In genomic region chr10:116272497-116273221, GRCh38 we compare ENCODE assay signal across 8 cellular contexts. TPM values are rescaled to one million over a fixed set of nuclear protein-coding genes. Genes with fewer than 3 reads are reported as not detected.
DNase-seq lines count a peak whose midpoint lies in the region; ATAC-seq and TF ChIP-seq lines count a peak whose summit lies in the region.

GFRA1 (minus strand) TSS chr10:116273206; CDS start chr10:116272029, 1,177 bp downstream.

- intact Hi-C loops in posterior cingulate gyrus (cut with DNase I) = no loop called here

- no peaks in the 10 kb centered on the region for H3K79me2 ChIP-seq in SK-N-SH (ENCODE audit: insufficient read depth)

- peak within 1 kb of the TSS; percentile 99 for H3K4me3 Mint-ChIP-seq in glutamatergic neuron (ENCODE audit: unreplicated experiment)

- H3K4me1 ChIP-seq in SK-N-SH (ENCODE audit: control insufficient read depth in 1 of 2, insufficient read depth in 2 of 2, low read depth in 1 of 2, low read length in 1 of 2) = peaks cover 4 to 22% of the 10 kb centered on the region in 2 experiments; a peak in 1 of 4 replicates

- POLR2A ChIA-PET in SK-N-SH (lab: Yijun Ruan, JAX) = no interaction called here

- TF ChIP-seq EP300 in SK-N-SH (IDR thresholded peaks at IDR 0.05; ENCODE audit: borderline replicate concordance in 1 of 2, low read depth in 1 of 2, low read length in 1 of 2) = no peak

- TF ChIP-seq CTCF in SK-N-SH (IDR thresholded peaks at IDR 0.05) (no peak), glutamatergic neuron (IDR thresholded peaks at IDR 0.05; ENCODE audit: partially characterized antibody, unreplicated experiment) (peak; percentile 56)

- H3K36me3 Mint-ChIP-seq in glutamatergic neuron (ENCODE audit: unreplicated experiment) = peaks cover 19% of the 10 kb centered on the region

- H3K9ac ChIP-seq in SK-N-SH = no peak within 1 kb of the TSS

- H3K9me2 ChIP-seq in SK-N-SH = no peaks in the 10 kb centered on the region

- H3K27ac Mint-ChIP-seq in glutamatergic neuron (ENCODE audit: unreplicated experiment) = peak within 1 kb of the TSS; percentile 100

- CTCF ChIA-PET in SK-N-SH (lab: Yijun Ruan, JAX) = interaction anchor here (1.0 to 3.4 kb wide), 12 partner anchors 8 to 566 kb away, joined by 3 to 13 read pairs (median 4); no protein-coding TSS in a partner anchor

- H4K20me1 ChIP-seq in SK-N-SH (ENCODE audit: insufficient read depth) = no peaks in the 10 kb centered on the region

- H3F3A ChIP-seq in SK-N-SH (replicated peaks; ENCODE audit: insufficient read depth) = no peaks in the 10 kb centered on the region

- peaks cover 35% of the 10 kb centered on the region for H3K9me3 Mint-ChIP-seq in glutamatergic neuron (ENCODE audit: unreplicated experiment)

- peaks cover 41% of the 10 kb centered on the region for H3K27me3 ChIP-seq in SK-N-SH (ENCODE audit: insufficient read depth)

- H3K4me3 ChIP-seq in SK-N-SH (ENCODE audit: low read depth in 2 of 2, low read length in 1 of 2) = peak within 1 kb of the TSS; percentile 53 to 57

- ATAC-seq in HG02610 (IDR thresholded peaks at IDR 0.05; ENCODE audit: unreplicated experiment) = no peak

- WGBS in SK-N-SH (ENCODE audit: low lambda C conversion rate) = 3% methylated on average over 27 of the region's 69 CpGs

- no peak for TF ChIP-seq RAD21 in SK-N-SH (IDR thresholded peaks at IDR 0.05; ENCODE audit: low read length)

- peak within 1 kb of the TSS; percentile 65 for H2AFZ ChIP-seq in SK-N-SH (ENCODE audit: low read depth)

- H3K27me3 Mint-ChIP-seq in glutamatergic neuron (ENCODE audit: unreplicated experiment) = peaks cover 39% of the 10 kb centered on the region

- H3K4me1 Mint-ChIP-seq in glutamatergic neuron (ENCODE audit: low read depth, unreplicated experiment) = peaks cover 40% of the 10 kb centered on the region

- H3K9me3 ChIP-seq in SK-N-SH = no peaks in the 10 kb centered on the region

- DNase-seq in NCI-H748 (lab: John Stamatoyannopoulos, UW; ENCODE audit: unreplicated experiment) (peak; percentile 17), NCI-H748 treated with DMSO at 0.1 percent for 48 hours (lab: John Stamatoyannopoulos, UW) (no peak), SK-N-SH (peak; percentile 79), glutamatergic neuron (peak; percentile 57), posterior cingulate gyrus (peak in 6 of 10 donors; percentile 16 to 88 (median 50)), OCI-M1 (lab: John Stamatoyannopoulos, UW) (no peak), GF-D8 (lab: John Stamatoyannopoulos, UW) (no peak)

- no peaks in the 10 kb centered on the region for H3K36me3 ChIP-seq in SK-N-SH (replicated peaks in 1 of 2; ENCODE audit: control insufficient read depth in 1 of 2, insufficient read depth in 2 of 2, low read length in 1 of 2)

- no peak within 1 kb of the TSS for H3K27ac ChIP-seq in SK-N-SH (ENCODE audit: low read depth in 2 of 2, low read length in 1 of 2)

- peak within 1 kb of the TSS; percentile 87 for H3K4me2 ChIP-seq in SK-N-SH

TF ChIP-seq in SK-N-SH, 30 proteins besides CTCF, POLR2A, EP300 and RAD21:
- TF ChIP-seq JUND (IDR thresholded peaks at IDR 0.05) = no peak
- no peak for TF ChIP-seq NRF1 (IDR thresholded peaks at IDR 0.05; ENCODE audit: low read depth, low read length)
- TF ChIP-seq GABPA (IDR thresholded peaks at IDR 0.05; ENCODE audit: low read depth) = no peak
- no peak for TF ChIP-seq TAF1 (IDR thresholded peaks at IDR 0.05; ENCODE audit: borderline replicate concordance, low read depth, low read length)
- no peak for TF ChIP-seq RCOR1 (IDR thresholded peaks at IDR 0.05; ENCODE audit: low read length)
- TF ChIP-seq TCF12 (IDR thresholded peaks at IDR 0.05) = no peak
- no peak for TF ChIP-seq ELF1 (IDR thresholded peaks at IDR 0.05)
- no peak for TF ChIP-seq FOXJ3 (CRISPR knock-in tag; IDR thresholded peaks at IDR 0.05)
- no peak for TF ChIP-seq EZH2phosphoT487 (IDR thresholded peaks at IDR 0.05; ENCODE audit: borderline replicate concordance, low read depth)
TF ChIP-seq in SK-N-SH: peak in this region for 0.

RNA-seq across cellular contexts. Expression of gene GFRA1, which starts in this region (rescaled TPM):
- polyA plus RNA-seq in SK-N-SH (2012; rRNA removed) = 1.6 and 2.6 TPM in 2 replicates
- 2.0 and 2.4 TPM in 2 replicates for polyA plus RNA-seq in SK-N-SH (2012; cell fraction: cytosol; rRNA removed)
- 2.1 and 2.4 TPM in 2 replicates for polyA plus RNA-seq in SK-N-SH (2012; cell fraction: nucleus; rRNA removed)
- 347 TPM for total RNA-seq in glutamatergic neuron (ENCODE audit: unreplicated experiment)

Comparison
In these comparisons a context has a peak if more than half of its experiments do, and no peak if none do; other contexts are left out.
1. DNase-seq: peak in NCI-H748 (single experiment), SK-N-SH (single experiment), glutamatergic neuron (single experiment) and posterior cingulate gyrus (6 of 10); none in NCI-H748 treated with DMSO at 0.1 percent for 48 hours (single experiment), OCI-M1 (single experiment) and GF-D8 (single experiment).